In genomic region chr10:7410800-7411670, GRCh38 we compare ENCODE assay signal across 8 cellular contexts. TPM values are rescaled to one million over a fixed set of nuclear protein-coding genes. Genes with fewer than 3 reads are reported as not detected.
A peak's percentile ranks its signal among the peaks of the same experiment; 100 is the strongest.
DNase-seq lines count a peak whose midpoint lies in the region; ATAC-seq and TF ChIP-seq lines count a peak whose summit lies in the region.

Gene SFMBT2 (minus strand): TSS chr10:7411034. CDS start chr10:7381898, 29,136 bp downstream.

- H3K36me3 Mint-ChIP-seq in mesothelial cell of epicardium, result no peaks in the 10 kb centered on the region

- H3K4me1 Mint-ChIP-seq in mesothelial cell of epicardium, result peaks cover 40% of the 10 kb centered on the region
- peaks cover 52% of the 10 kb centered on the region for H3K4me1 Mint-ChIP-seq in stimulated activated naive CD8-positive, alpha-beta T cell treated with anti-CD3 and anti-CD28 coated beads, Interleukin-15, amount 100 ng/mL, for 72 hours

- peak within 1 kb of the TSS; percentile 42 for H3K4me3 ChIP-seq in epithelial cell of esophagus (ENCODE audit: low read length)

- H3K27me3 Mint-ChIP-seq in mesothelial cell of epicardium (ENCODE audit: low read depth), result peaks cover 97% of the 10 kb centered on the region
- peaks cover 14% of the 10 kb centered on the region for H3K27me3 Mint-ChIP-seq in stimulated activated naive CD8-positive, alpha-beta T cell treated with anti-CD3 and anti-CD28 coated beads, Interleukin-15, amount 100 ng/mL, for 72 hours

- no peaks in the 10 kb centered on the region for H3K9me3 Mint-ChIP-seq in mesothelial cell of epicardium
- H3K9me3 Mint-ChIP-seq in stimulated activated naive CD8-positive, alpha-beta T cell treated with anti-CD3 and anti-CD28 coated beads, Interleukin-15, amount 100 ng/mL, for 72 hours, result no peaks in the 10 kb centered on the region

- peak; percentile 11 for TF ChIP-seq CTCF in epithelial cell of esophagus (IDR thresholded peaks at IDR 0.05; ENCODE audit: insufficient read depth, low read depth, low read length, missing control alignments)
- TF ChIP-seq CTCF in mesothelial cell of epicardium (IDR thresholded peaks at IDR 0.05; ENCODE audit: unreplicated experiment), result no peak

- TF ChIP-seq POLR2A in GM15510 (IDR thresholded peaks at IDR 0.05; ENCODE audit: borderline replicate concordance, extremely low read depth, insufficient read length), result peak; percentile 53

- peak within 1 kb of the TSS; percentile 76 for H3K4me3 Mint-ChIP-seq in mesothelial cell of epicardium
- peak within 1 kb of the TSS; percentile 92 to 99 for H3K4me3 Mint-ChIP-seq in stimulated activated naive CD8-positive, alpha-beta T cell treated with anti-CD3 and anti-CD28 coated beads, Interleukin-15, amount 100 ng/mL, for 72 hours

- DNase-seq in NCI-H524 (lab: John Stamatoyannopoulos, UW), result peak; percentile 39 to 54
- peak; percentile 22 for DNase-seq in activated T-cell treated with anti-CD3 and anti-CD28 coated beads for 4 hours
- DNase-seq in epithelial cell of esophagus (ENCODE audit: low read depth), result peak; percentile 49
- peak; percentile 57 to 64 for DNase-seq in mesothelial cell of epicardium (ENCODE audit: low spot score in 2 of 2, unreplicated experiment in 2 of 2)
- DNase-seq in stimulated activated naive CD8-positive, alpha-beta T cell treated with anti-CD3 and anti-CD28 coated beads, Interleukin-15, amount 100 ng/mL, for 72 hours, result peak; percentile 61 to 70

- H3K27ac Mint-ChIP-seq in mesothelial cell of epicardium, result no peak within 1 kb of the TSS
- peak within 1 kb of the TSS; percentile 97 for H3K27ac Mint-ChIP-seq in stimulated activated naive CD8-positive, alpha-beta T cell treated with anti-CD3 and anti-CD28 coated beads, Interleukin-15, amount 100 ng/mL, for 72 hours

- peak; percentile 51 for ATAC-seq in HG02798 (IDR thresholded peaks at IDR 0.05; ENCODE audit: poor library complexity, unreplicated experiment)
- peak; percentile 41 for ATAC-seq in stimulated activated naive CD8-positive, alpha-beta T cell treated with anti-CD3 and anti-CD28 coated beads, Interleukin-15, amount 100 ng/mL, for 72 hours
- ATAC-seq in HG03457 (IDR thresholded peaks at IDR 0.05; ENCODE audit: unreplicated experiment), result no peak

RNA-seq across cellular contexts. Expression of gene SFMBT2, which starts in this region (rescaled TPM):
- 0.86 to 2.3 TPM (median 2.0 TPM) in 3 replicates for total RNA-seq in mesothelial cell of epicardium
